Comparison of ENCODE assay signal across 14 cellular contexts in the genomic region with DNA sequence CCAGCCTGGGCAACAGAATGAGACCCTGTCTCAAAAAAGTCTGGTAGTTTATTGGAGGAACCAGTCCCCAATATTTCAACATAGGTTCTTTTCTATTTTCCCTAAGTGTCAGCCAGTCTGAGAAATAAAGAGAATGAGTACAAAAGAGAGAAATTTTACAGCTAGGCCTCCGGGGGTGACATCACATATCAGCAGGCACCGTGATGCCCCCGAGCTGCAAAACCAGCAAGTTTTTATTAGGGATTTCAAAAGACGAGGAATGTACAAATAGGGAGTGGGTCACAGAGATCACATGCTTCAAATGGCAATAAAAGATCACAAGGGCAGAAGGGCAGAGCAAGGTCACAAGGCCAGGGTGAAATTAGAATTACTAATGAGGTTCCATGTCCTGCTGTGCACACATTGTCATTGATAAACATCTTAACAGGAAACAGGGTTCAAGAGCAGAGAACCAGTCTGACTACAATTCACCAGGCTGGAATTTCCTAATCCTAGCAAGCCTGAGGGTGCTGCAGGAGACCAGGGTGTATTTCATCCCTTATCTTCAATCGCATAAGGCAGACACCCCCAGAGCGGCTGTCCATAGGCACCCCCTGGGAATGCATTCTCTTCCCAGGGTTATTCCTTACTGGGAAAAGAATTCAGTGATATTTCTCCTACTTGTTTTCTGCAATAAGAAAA. TPM values are rescaled to one million over a fixed set of nuclear protein-coding genes. Genes with fewer than 3 reads are reported as not detected.
DNase-seq lines count a peak whose midpoint lies in the region; ATAC-seq, FAIRE-seq and TF ChIP-seq lines count a peak whose summit lies in the region.
"Not testable (repeated sequence)": the region's sequence is repeated elsewhere in the genome, so short reads cannot be mapped to it uniquely, and the experiment has no call there.
"Had no signal": no experiment of that assay in that cellular context is flagged by ENCODE, and none has a peak within 500 bp of the region (broad histone marks: within the 10 kb centered on the region; RNA-seq: fewer than 3 reads in every experiment).

No MANE protein-coding gene starts in this region.

- H2BK12ac ChIP-seq in H1 (ENCODE audit: low read depth, low read length), result peak overlapping the region; percentile 50; the same call in 1 of the 2 replicates

- TF ChIP-seq RAD21 in H1 (IDR thresholded peaks at IDR 0.05 in 1 of 2, conservative IDR thresholded peaks at IDR 0.05 in 1 of 2; ENCODE audit: low read depth in 2 of 2, low read length in 2 of 2), result not testable (repeated sequence)

- H2BK120ac ChIP-seq in H1 (replicated peaks; ENCODE audit: low read depth, low read length), result peak overlapping the region; percentile 78

- not testable (repeated sequence) for H3K18ac ChIP-seq in H1 (ENCODE audit: extremely low read depth, low read length)

- not testable (repeated sequence) for H3F3A ChIP-seq in neural progenitor cell (ENCODE audit: low read depth)

- H3K36me3 Mint-ChIP-seq in WTC11, result peaks cover 39% of the 10 kb centered on the region
- not testable (repeated sequence) for H3K36me3 Mint-ChIP-seq in neural progenitor cell

- H3K27ac Mint-ChIP-seq in WTC11 (peak overlapping the region; percentile 84), neural progenitor cell (peak overlapping the region; percentile 13)

- H3K27ac ChIP-seq in HUES64 (ENCODE audit: low read depth, low read length), result peak overlapping the region; percentile 52; the same call in 1 of the 2 replicates
- not testable (repeated sequence) for H3K27ac ChIP-seq in H1 (ENCODE audit: low read depth, low read length); iPS-20b (ENCODE audit: low read length); neural progenitor cell

- H3K9me3 Mint-ChIP-seq in WTC11 (peaks cover 44% of the 10 kb centered on the region), neural progenitor cell (peaks cover 35% of the 10 kb centered on the region)

- not testable (repeated sequence) for H3K79me2 ChIP-seq in H1 (ENCODE audit: control insufficient read depth in 1 of 2, insufficient read depth in 2 of 2, low read length in 2 of 2); neural progenitor cell (ENCODE audit: low read depth)

- TF ChIP-seq CTCF in WTC11 (IDR thresholded peaks at IDR 0.05); H1 (IDR thresholded peaks at IDR 0.05; ENCODE audit: control extremely low read depth in 1 of 3, insufficient read depth in 1 of 3, low read depth in 1 of 3, low read length in 3 of 3); neural progenitor cell (IDR thresholded peaks at IDR 0.05): not testable (repeated sequence)

- H2BK5ac ChIP-seq in H1 (ENCODE audit: low read depth, low read length), result peak overlapping the region; percentile 75; the same call in 1 of the 2 replicates

- not testable (repeated sequence) for H4K5ac ChIP-seq in H1 (ENCODE audit: insufficient read length, low read depth, low read length)

- not testable (repeated sequence) for H3K79me1 ChIP-seq in H1 (ENCODE audit: low read depth, low read length)

- not testable (repeated sequence) for H3K56ac ChIP-seq in H1 (replicated peaks; ENCODE audit: insufficient read length, low read depth, low read length)

- H3K4me1 ChIP-seq in HUES64 (ENCODE audit: insufficient read depth, low read length); H1 (replicated peaks in 1 of 4; ENCODE audit: control insufficient read depth in 3 of 4, insufficient read depth in 4 of 4, low read length in 3 of 4); neural progenitor cell: not testable (repeated sequence)
- peaks cover 13% of the 10 kb centered on the region; the same call in 1 of the 2 replicates for H3K4me1 ChIP-seq in iPS-20b (ENCODE audit: insufficient read depth, low read length)

- TF ChIP-seq EP300 in H1 (IDR thresholded peaks at IDR 0.05; ENCODE audit: borderline replicate concordance in 1 of 2, low read depth in 2 of 2, low read length in 2 of 2), result not testable (repeated sequence)

- not testable (repeated sequence) for H2BK15ac ChIP-seq in H1 (ENCODE audit: low read length)

- H3K9me3 ChIP-seq in HUES64 (ENCODE audit: insufficient read depth, low read depth, low read length) (peaks cover 23% of the 10 kb centered on the region), H1 (ENCODE audit: insufficient read depth in 2 of 2, low read depth in 1 of 2, low read length in 1 of 2) (peaks cover 10 to 13% of the 10 kb centered on the region in 2 experiments; a peak in 3 of 4 replicates)
- H3K9me3 ChIP-seq in iPS-20b (ENCODE audit: insufficient read depth, low read depth, low read length); neural progenitor cell (ENCODE audit: low read depth): not testable (repeated sequence)

- not testable (repeated sequence) for H3K23me2 ChIP-seq in H1 (ENCODE audit: low read depth, low read length)

- H3K4me3 ChIP-seq in HUES64 (ENCODE audit: low read length); H1 (ENCODE audit: extremely low read depth in 1 of 4, insufficient read depth in 2 of 4, low read depth in 3 of 4, low read length in 4 of 4); neural progenitor cell: not testable (repeated sequence)
- 0 out of 2 replicates have a peak overlapping the region, but pooled peaks have one; percentile 16 for H3K4me3 ChIP-seq in iPS-20b (ENCODE audit: low read length)

- POLR2A ChIA-PET in WTC11 (lab: Charles Lee); H1 (lab: Charles Lee; ENCODE audit: partially characterized antibody): not testable (repeated sequence)

- DNase-seq in EL, result peak; percentile 12
- DNase-seq in WTC11 (ENCODE audit: low spot score), result peak; percentile 27
- DNase-seq in H1 (ENCODE audit: low read depth in 1 of 2, low spot score in 2 of 2), result peak in 1 of 2 experiments; percentile 53
- peak; percentile 54 for DNase-seq in iPS DF 19.7 (ENCODE audit: low read depth, low spot score)
- not testable (repeated sequence) for DNase-seq in neural progenitor cell (ENCODE audit: low spot score)

- 88% methylated on average over 6 of the region's 6 CpGs for WGBS in HUES64
- 29% methylated on average over 6 of the region's 6 CpGs; no CpG with 5 or more reads in 1 of the 2 experiments for WGBS in H1 (ENCODE audit: extremely low coverage in 1 of 2, insufficient coverage in 1 of 2, insufficient read length in 1 of 2, insufficient replicate concordance in 2 of 2, low coverage in 1 of 2, low lambda C conversion rate in 2 of 2, missing lambda C conversion rate in 1 of 2), 2 experiments

- not testable (repeated sequence) for H3K27me3 ChIP-seq in HUES64 (ENCODE audit: insufficient read depth, low read length); H1 (replicated peaks in 1 of 4; ENCODE audit: control insufficient read depth in 3 of 4, extremely low read depth in 1 of 4, insufficient read depth in 3 of 4, low read length in 3 of 4); iPS-20b (ENCODE audit: insufficient read depth, low read length); neural progenitor cell

- H2AK5ac ChIP-seq in H1 (ENCODE audit: low read depth, low read length), result 0 out of 2 replicates have a peak overlapping the region, but pooled peaks have one; percentile 82

- not testable (repeated sequence) for H3K23ac ChIP-seq in H1 (ENCODE audit: insufficient read length)

- H4K20me1 ChIP-seq in H1 (replicated peaks in 1 of 2; ENCODE audit: control insufficient read depth in 1 of 2, insufficient read depth in 2 of 2, low read length in 2 of 2); neural progenitor cell (ENCODE audit: low read depth): not testable (repeated sequence)

- H3K36me3 ChIP-seq in HUES64 (ENCODE audit: insufficient read depth, low read length); H1 (ENCODE audit: control insufficient read depth in 2 of 4, insufficient read depth in 4 of 4, low read length in 3 of 4); iPS-20b (ENCODE audit: insufficient read depth, low read depth, low read length); neural progenitor cell: not testable (repeated sequence)

- H3K4ac ChIP-seq in H1 (replicated peaks; ENCODE audit: insufficient read length, low read depth, low read length), result not testable (repeated sequence)

- CTCF ChIA-PET in WTC11 (lab: Charles Lee) (interaction anchor here (0.9 to 1.4 kb wide), 2 partner anchors 11 to 333 kb away, joined by 3 to 4 read pairs; no protein-coding TSS in a partner anchor), H1 (lab: Charles Lee; ENCODE audit: partially characterized antibody) (interaction anchor here (0.9 to 1.7 kb wide), 3 partner anchors 17 to 48 kb away, joined by 3 to 5 read pairs (median 4); no protein-coding TSS in a partner anchor)

- H4K8ac ChIP-seq in H1 (ENCODE audit: extremely low read depth, insufficient read depth, low read length), result not testable (repeated sequence)

- ATAC-seq in WTC11, result peak; percentile 60

- H3K4me1 Mint-ChIP-seq in WTC11, result peaks cover 33% of the 10 kb centered on the region
- H3K4me1 Mint-ChIP-seq in neural progenitor cell, result peaks cover 27% of the 10 kb centered on the region

- H3K4me3 Mint-ChIP-seq in WTC11, result peak overlapping the region; percentile 41
- not testable (repeated sequence) for H3K4me3 Mint-ChIP-seq in neural progenitor cell

- not testable (repeated sequence) for H4K91ac ChIP-seq in H1 (replicated peaks; ENCODE audit: insufficient read length, low read length)

- not testable (repeated sequence) for H2AFZ ChIP-seq in H1 (ENCODE audit: low read length); neural progenitor cell (replicated peaks)

- H3K9ac ChIP-seq in HUES64 (ENCODE audit: low read depth, low read length); H1 (replicated peaks in 1 of 4; ENCODE audit: extremely low read depth in 1 of 4, low read depth in 3 of 4, low read length in 3 of 4); iPS-20b (ENCODE audit: low read depth, low read length); neural progenitor cell: not testable (repeated sequence)

- not testable (repeated sequence) for H3K14ac ChIP-seq in H1 (ENCODE audit: insufficient read length)

- peak overlapping the region in 1 of 2 experiments; percentile 44; a peak in 2 of 4 replicates for H3K4me2 ChIP-seq in H1 (ENCODE audit: insufficient read depth in 1 of 2, low read depth in 2 of 2, low read length in 2 of 2)
- H3K4me2 ChIP-seq in neural progenitor cell, result not testable (repeated sequence)

- not testable (repeated sequence) for H2BK20ac ChIP-seq in H1 (ENCODE audit: low read length)

- not testable (repeated sequence) for FAIRE-seq in H1 (lab: Jason Lieb, UNC)

- not testable (repeated sequence) for H3K27me3 Mint-ChIP-seq in WTC11 (ENCODE audit: low read depth); neural progenitor cell (ENCODE audit: insufficient read depth, low read depth)

- TF ChIP-seq POLR2A in H1 (IDR thresholded peaks at IDR 0.05; ENCODE audit: control extremely low read depth in 1 of 2, low read depth in 2 of 2, low read length in 2 of 2), result not testable (repeated sequence)

RNA-seq across cellular contexts. Expression of a gene that starts 5.1 kb away (rescaled TPM):
- polyA plus RNA-seq in HUES64 (2013, experiment 1 of 2), result not detected
- polyA plus RNA-seq in HUES64 (2013, experiment 2 of 2), result not detected
- total RNA-seq in WTC11 (2021), result not detected in 3 replicates
- total RNA-seq in H1 (2021; fragmentation: NEBNext Ultra II Directional; extraction: Animal tissue kit (Norgen Biotek cat#: 25700)), result not detected in 2 replicates
- polyA plus RNA-seq in H1 (2011; rRNA removed), result not detected in 2 replicates
- not detected for polyA plus RNA-seq in H1 (2011; cell fraction: cytosol; rRNA removed)
- polyA plus RNA-seq in H1 (2011; cell fraction: nucleus; rRNA removed), result not detected
- polyA plus RNA-seq in H1 (2012, experiment 1 of 2), result not detected in 4 replicates
- not detected for polyA plus RNA-seq in H1 (2012, experiment 2 of 2)
- not detected for polyA plus RNA-seq in H1 (2013, experiment 1 of 2)
- polyA plus RNA-seq in H1 (2013, experiment 2 of 2), result not detected
- polyA minus RNA-seq in H1 (2011; rRNA and poly(A)+ RNA removed), result not detected in 2 replicates
- polyA minus RNA-seq in H1 (2011; cell fraction: cytosol; rRNA and poly(A)+ RNA removed), result not detected
- polyA minus RNA-seq in H1 (2011; cell fraction: nucleus; rRNA and poly(A)+ RNA removed), result not detected
- total RNA-seq in neural progenitor cell (ENCODE audit: low replicate concordance), result not detected in 2 replicates
- total RNA-seq: G401, HT-29, IMR-90 had no signal
- polyA plus RNA-seq: CD4-positive, alpha-beta memory T cell; IMR-90 had no signal

RNA-seq across cellular contexts. Expression of a gene that starts 41.5 kb away (rescaled TPM):
- not detected for polyA plus RNA-seq in HUES64 (2013, experiment 1 of 2)
- polyA plus RNA-seq in HUES64 (2013, experiment 2 of 2), result not detected
- not detected in 3 replicates for total RNA-seq in WTC11 (2021)
- total RNA-seq in H1 (2021; fragmentation: NEBNext Ultra II Directional; extraction: Animal tissue kit (Norgen Biotek cat#: 25700)), result not detected in 2 replicates
- not detected in 2 replicates for polyA plus RNA-seq in H1 (2011; rRNA removed)
- not detected for polyA plus RNA-seq in H1 (2011; cell fraction: cytosol; rRNA removed)
- polyA plus RNA-seq in H1 (2011; cell fraction: nucleus; rRNA removed), result not detected
- not detected in 4 replicates for polyA plus RNA-seq in H1 (2012, experiment 1 of 2)
- polyA plus RNA-seq in H1 (2012, experiment 2 of 2), result not detected
- not detected for polyA plus RNA-seq in H1 (2013, experiment 1 of 2)
- polyA plus RNA-seq in H1 (2013, experiment 2 of 2), result not detected
- polyA minus RNA-seq in H1 (2011; rRNA and poly(A)+ RNA removed), result not detected in 2 replicates
- not detected for polyA minus RNA-seq in H1 (2011; cell fraction: cytosol; rRNA and poly(A)+ RNA removed)
- not detected for polyA minus RNA-seq in H1 (2011; cell fraction: nucleus; rRNA and poly(A)+ RNA removed)
- not detected in 2 replicates for total RNA-seq in neural progenitor cell (ENCODE audit: low replicate concordance)
- total RNA-seq: CD4-positive, alpha-beta memory T cell; G401; GM12878; H4; HT-29; IMR-90; K562 had no signal
- polyA plus RNA-seq: CD4-positive, alpha-beta memory T cell; IMR-90 had no signal

RNA-seq across cellular contexts. Expression of a gene that starts 42.6 kb away (rescaled TPM):
- polyA plus RNA-seq in HUES64 (2013, experiment 1 of 2), result not detected
- polyA plus RNA-seq in HUES64 (2013, experiment 2 of 2), result not detected
- total RNA-seq in WTC11 (2021) (0.18 TPM in 1 of 3 replicates, not detected in the others), neural progenitor cell (ENCODE audit: low replicate concordance) (not detected in 2 replicates)
- not detected in 2 replicates for total RNA-seq in H1 (2021; fragmentation: NEBNext Ultra II Directional; extraction: Animal tissue kit (Norgen Biotek cat#: 25700))
- polyA plus RNA-seq in H1 (2011; rRNA removed), result not detected in 2 replicates
- not detected for polyA plus RNA-seq in H1 (2011; cell fraction: cytosol; rRNA removed)
- 0.17 TPM for polyA plus RNA-seq in H1 (2011; cell fraction: nucleus; rRNA removed)
- not detected in 4 replicates for polyA plus RNA-seq in H1 (2012, experiment 1 of 2)
- polyA plus RNA-seq in H1 (2012, experiment 2 of 2), result not detected
- polyA plus RNA-seq in H1 (2013, experiment 1 of 2), result not detected
- polyA plus RNA-seq in H1 (2013, experiment 2 of 2), result 0.11 TPM
- not detected in 2 replicates for polyA minus RNA-seq in H1 (2011; rRNA and poly(A)+ RNA removed)
- not detected for polyA minus RNA-seq in H1 (2011; cell fraction: cytosol; rRNA and poly(A)+ RNA removed)
- polyA minus RNA-seq in H1 (2011; cell fraction: nucleus; rRNA and poly(A)+ RNA removed), result not detected
- total RNA-seq: CD4-positive, alpha-beta memory T cell; G401; H4; IMR-90 had no signal
- polyA plus RNA-seq: CD4-positive, alpha-beta memory T cell; IMR-90 had no signal
